Comparison of ENCODE assay signal across 14 cellular contexts in genomic region chr11:113274708-113275582, GRCh38. TPM values are rescaled to one million over a fixed set of nuclear protein-coding genes. Genes with fewer than 3 reads are reported as not detected.
A peak's percentile ranks its signal among the peaks of the same experiment; 100 is the strongest.
DNase-seq lines count a peak whose midpoint lies in the region; ATAC-seq, FAIRE-seq and TF ChIP-seq lines count a peak whose summit lies in the region.
"Had no signal": no experiment of that assay in that cellular context is flagged by ENCODE, and none has a peak within 500 bp of the region (broad histone marks: within the 10 kb centered on the region; RNA-seq: fewer than 3 reads in every experiment).

No MANE protein-coding gene starts in this region.

- no peak for TF ChIP-seq POLR2A in GM12878 (IDR thresholded peaks at IDR 0.05; ENCODE audit: low read depth, low read length)

- no peaks in the 10 kb centered on the region for H3K36me3 ChIP-seq in Karpas-422 (ENCODE audit: insufficient read depth, low read length)
- no peaks in the 10 kb centered on the region for H3K36me3 ChIP-seq in GM12878 (ENCODE audit: control insufficient read depth in 2 of 2, insufficient read depth in 2 of 2, low read length in 1 of 2)
- H3K36me3 ChIP-seq: spleen had no signal

- in situ Hi-C loops in GM12878 (cut with MboI) (no loop called here), GM13976 (cut with MboI; ENCODE audit: low sequenced_read_pairs, unreplicated experiment) (loop anchor here (25.0 kb wide), 2 partner anchors 488 to 988 kb away; no protein-coding TSS in a partner anchor)

- H3K36me3 Mint-ChIP-seq in T-helper 2 cell treated with Interferon-gamma antibody and Interleukin-4, amounts not matched to agents 5 μg/mL and 100 μg/mL, for 36 hours (ENCODE audit: low read depth) = no peaks in the 10 kb centered on the region

- H3K9ac ChIP-seq in Karpas-422 (ENCODE audit: low read length) (peak overlapping the region; percentile 35; the same call in 1 of the 2 replicates), GM12878 (ENCODE audit: control insufficient read depth, insufficient read depth, low read length) (no peak overlapping the region)

- ATAC-seq in GM12878 (peak; percentile 42; the same call in 2 of the 3 replicates), left lobe of liver (peak; percentile 77)

- no peaks in the 10 kb centered on the region for H3K27me3 Mint-ChIP-seq in T-helper 2 cell treated with Interferon-gamma antibody and Interleukin-4, amounts not matched to agents 5 μg/mL and 100 μg/mL, for 36 hours (ENCODE audit: low read depth)

- no peaks in the 10 kb centered on the region for H3K9me3 ChIP-seq in Karpas-422 (ENCODE audit: low read length)
- no peaks in the 10 kb centered on the region for H3K9me3 ChIP-seq in GM12878 (replicated peaks; ENCODE audit: control insufficient read depth, insufficient read depth, low read length)
- H3K9me3 ChIP-seq: spleen had no signal

- no peaks in the 10 kb centered on the region for H3K9me2 ChIP-seq in Karpas-422 (replicated peaks; ENCODE audit: insufficient read depth, low read length)

- no peak for TF ChIP-seq EP300 in GM12878 (IDR thresholded peaks at IDR 0.05; ENCODE audit: borderline replicate concordance in 1 of 2, control insufficient read depth in 1 of 2, low read depth in 2 of 2, low read length in 2 of 2)

- no peak for TF ChIP-seq RAD21 in GM12878 (IDR thresholded peaks at IDR 0.05; ENCODE audit: insufficient read depth, low read depth, low read length)

- DNase-seq in COLO668 (lab: John Stamatoyannopoulos, UW; ENCODE audit: unreplicated experiment) (peak; percentile 16), Karpas-422 (peak; percentile 61), GM12878 (ENCODE audit: low read depth, low spot score) (no peak), left lobe of liver (ENCODE audit: low spot score) (no peak), GM13976 (ENCODE audit: low spot score) (no peak), OCI-M2 (lab: John Stamatoyannopoulos, UW; ENCODE audit: unreplicated experiment) (no peak), D721Med (ENCODE audit: insufficient read length, low spot score) (no peak)
- no peak for DNase-seq in T-helper 2 cell treated with Interferon-gamma antibody and Interleukin-4, amounts not matched to agents 5 μg/mL and 100 μg/mL, for 36 hours (ENCODE audit: low spot score)
- DNase-seq: activated B cell treated with CpG ODN at 0.5 μM for 24 hours; activated naive CD4-positive, alpha-beta T cell treated with Interleukin-2 at 50 U/mL for 16 hours; mesenchymal stem cell; spleen had no signal

- H3K4me1 ChIP-seq in Karpas-422 (ENCODE audit: low read length) (peaks cover 16% of the 10 kb centered on the region), GM12878 (ENCODE audit: control insufficient read depth, insufficient read depth, low read length) (no peaks in the 10 kb centered on the region)
- H3K4me1 ChIP-seq: spleen had no signal

- BruUV-seq in GM12878 (replicated peaks; lab: Mats Ljungman, UMichigan) = no TSS peak

- H3K27ac ChIP-seq in Karpas-422 (ENCODE audit: low read length) (no peak overlapping the region), GM12878 (ENCODE audit: control insufficient read depth, insufficient read depth) (no peak overlapping the region)
- H3K27ac ChIP-seq: spleen had no signal

- CTCF ChIA-PET in GM12878 (lab: Yijun Ruan, JAX) = interaction anchor here (1.1 to 1.5 kb wide), 2 partner anchors 15 kb away, joined by 4 to 9 read pairs; no protein-coding TSS in a partner anchor

- 58% methylated on average over 19 of the region's 19 CpGs for WGBS in GM12878 (ENCODE audit: insufficient coverage, insufficient replicate concordance, low lambda C conversion rate, missing lambda C conversion rate)

- RAD21 ChIA-PET in GM12878 (lab: Charles Lee; ENCODE audit: unreplicated experiment) = no interaction called here

- SMC1A ChIA-PET in GM12878 (lab: Charles Lee; ENCODE audit: uncharacterized antibody, unreplicated experiment) = interaction anchor here (1.9 kb wide), 1 partner anchor 15 kb away, joined by 6 read pairs; no protein-coding TSS in a partner anchor

- no peak for FAIRE-seq in GM12878 (lab: Jason Lieb, UNC)
- FAIRE-seq in D721Med (lab: Jason Lieb, UNC) = no peak
- FAIRE-seq: endothelial cell of umbilical vein, HTR-8/SVneo had no signal

- POLR2A ChIA-PET in GM12878 (lab: Charles Lee) = no interaction called here

- H3K27me3 ChIP-seq in Karpas-422 (ENCODE audit: low read length) (no peaks in the 10 kb centered on the region), GM12878 (replicated peaks in 1 of 2; ENCODE audit: control insufficient read depth in 2 of 2, insufficient read depth in 2 of 2, low read length in 1 of 2) (peaks cover 0 to 2% of the 10 kb centered on the region in 2 experiments; a peak in 2 of 4 replicates)

- H3K4me3 Mint-ChIP-seq in T-helper 2 cell treated with Interferon-gamma antibody and Interleukin-4, amounts not matched to agents 5 μg/mL and 100 μg/mL, for 36 hours = no peak overlapping the region
- H3K4me3 Mint-ChIP-seq: activated B cell treated with CpG ODN at 0.5 μM for 24 hours had no signal

- H3K4me2 ChIP-seq in Karpas-422 (ENCODE audit: low read depth, low read length, poor library complexity, severe bottlenecking) (no peak overlapping the region), GM12878 (ENCODE audit: control insufficient read depth, insufficient read depth) (no peak overlapping the region)

- no peaks in the 10 kb centered on the region for H4K20me1 ChIP-seq in Karpas-422 (ENCODE audit: insufficient read depth, low read depth, low read length)
- H4K20me1 ChIP-seq in GM12878 (ENCODE audit: control insufficient read depth, insufficient read depth) = no peaks in the 10 kb centered on the region

- intact Hi-C loops in GM12878 (cut with micrococcal nuclease; ENCODE audit: unreplicated experiment) = no loop called here

- H3K4me1 Mint-ChIP-seq in T-helper 2 cell treated with Interferon-gamma antibody and Interleukin-4, amounts not matched to agents 5 μg/mL and 100 μg/mL, for 36 hours (ENCODE audit: low read depth) = no peaks in the 10 kb centered on the region
- H3K4me1 Mint-ChIP-seq: activated B cell treated with CpG ODN at 0.5 μM for 24 hours had no signal

- no peak overlapping the region for H3K27ac Mint-ChIP-seq in T-helper 2 cell treated with Interferon-gamma antibody and Interleukin-4, amounts not matched to agents 5 μg/mL and 100 μg/mL, for 36 hours
- H3K27ac Mint-ChIP-seq: activated B cell treated with CpG ODN at 0.5 μM for 24 hours had no signal

- no peak overlapping the region for H2AFZ ChIP-seq in Karpas-422 (ENCODE audit: low read length)
- H2AFZ ChIP-seq in GM12878 (ENCODE audit: control insufficient read depth, low read depth, low read length) = no peak overlapping the region

- H3K79me2 ChIP-seq in Karpas-422 (ENCODE audit: low read length) (no peaks in the 10 kb centered on the region), GM12878 (ENCODE audit: control insufficient read depth, insufficient read depth, low read length) (no peaks in the 10 kb centered on the region)

- H3K4me3 ChIP-seq in Karpas-422 (ENCODE audit: low read length) (no peak overlapping the region), GM12878 (no peak overlapping the region)
- H3K4me3 ChIP-seq: spleen had no signal

- TF ChIP-seq CTCF in GM12878 (IDR thresholded peaks at IDR 0.05 in 2 of 3, conservative IDR thresholded peaks at IDR 0.05 in 1 of 3; ENCODE audit: control insufficient read depth in 2 of 3, extremely low read depth in 1 of 3, insufficient read depth in 1 of 3, low read depth in 3 of 3, low read length in 3 of 3) = no peak
- no peak for TF ChIP-seq CTCF in GM13976 (IDR thresholded peaks at IDR 0.05; ENCODE audit: borderline replicate concordance, control extremely low read depth, extremely low read depth, insufficient read depth, missing control alignments)
- no peak for TF ChIP-seq CTCF in D721Med (IDR thresholded peaks at IDR 0.05; ENCODE audit: insufficient read depth, missing control alignments)

- H3K9me3 Mint-ChIP-seq in T-helper 2 cell treated with Interferon-gamma antibody and Interleukin-4, amounts not matched to agents 5 μg/mL and 100 μg/mL, for 36 hours = no peaks in the 10 kb centered on the region
- H3K9me3 Mint-ChIP-seq: activated B cell treated with CpG ODN at 0.5 μM for 24 hours had no signal

TF ChIP-seq in GM12878, 131 proteins besides CTCF, POLR2A, EP300 and RAD21:
- TF ChIP-seq IKZF2 (IDR thresholded peaks at IDR 0.05) = no peak
- no peak for TF ChIP-seq HCFC1 (IDR thresholded peaks at IDR 0.05; ENCODE audit: low read length)
- TF ChIP-seq SUZ12 (IDR thresholded peaks at IDR 0.05; ENCODE audit: unreplicated experiment) = no peak
- no peak for TF ChIP-seq POLR2AphosphoS5 (IDR thresholded peaks at IDR 0.05; ENCODE audit: low read length)
- TF ChIP-seq TCF7 (IDR thresholded peaks at IDR 0.05; ENCODE audit: borderline replicate concordance) = no peak

RNA-seq across cellular contexts. Expression of gene TTC12, which starts 39.4 kb away (rescaled TPM):
- total RNA-seq in Karpas-422 (2014; rRNA removed; shearing (Covaris generic); ENCODE audit: low replicate concordance) = 7.2 and 8.6 TPM in 2 replicates
- 54.8 and 54.9 TPM in 2 replicates for total RNA-seq in GM12878 (2013; cell fraction: nucleolus; rRNA removed)
- total RNA-seq in GM12878 (2014; rRNA removed) (8.1 and 10.1 TPM in 2 replicates), GM12878 (2014; rRNA removed; fragmentation: Illumina TruSeq; extraction: Trizol) (11.4 and 12.2 TPM in 2 replicates), GM12878 (2021) (8.2 and 9.9 TPM in 2 replicates), left lobe of liver (5.8 TPM)
- 14.7 TPM for polyA plus RNA-seq in GM12878 (2011; ENCODE audit: low read depth)
- polyA plus RNA-seq in GM12878 (2011; rRNA removed) (14.0 and 16.6 TPM in 2 replicates), GM12878 (2014; fragmentation: Illumina TruSeq; extraction: Trizol) (10.3 and 14.5 TPM in 2 replicates), GM12878 (2014; fragmentation: Nextera tagmentation; extraction: Ambion mirVana) (1 to 10 TPM; 3.7 to 7.9 TPM), GM12878 (2014; rRNA removed) (8.4 and 8.6 TPM in 2 replicates), GM12878 (2016; fragmentation: Nextera tagmentation; extraction: Ambion mirVana) (1 to 10 TPM; 5.7 to 7.0 TPM)
- 7.7 and 7.8 TPM in 2 replicates for polyA plus RNA-seq in GM12878 (2011; cell fraction: cytosol; rRNA removed)
- 71.1 and 106 TPM in 2 replicates for polyA plus RNA-seq in GM12878 (2011; cell fraction: nucleus; rRNA removed)
- polyA plus RNA-seq in GM12878 (2012) = 8.6 TPM in 2 replicates
- polyA minus RNA-seq in GM12878 (2011; rRNA and poly(A)+ RNA removed) = 7.8 and 13.5 TPM in 2 replicates
- 4.1 and 4.7 TPM in 2 replicates for polyA minus RNA-seq in GM12878 (2011; cell fraction: cytosol; rRNA and poly(A)+ RNA removed)
- polyA minus RNA-seq in GM12878 (2011; cell fraction: nucleus; rRNA and poly(A)+ RNA removed) = 31.8 and 33.6 TPM in 2 replicates

Comparison
In these comparisons a context has a peak if more than half of its experiments do, and no peak if none do; other contexts are left out.
1. DNase-seq: peak in COLO668 (single experiment) and Karpas-422 (single experiment); none in GM12878 (single experiment), left lobe of liver (single experiment), GM13976 (single experiment), OCI-M2 (single experiment), D721Med (single experiment) and T-helper 2 cell treated with Interferon-gamma antibody and Interleukin-4, amounts not matched to agents 5 μg/mL and 100 μg/mL, for 36 hours (single experiment).